21 cellular contexts compared by ENCODE assay signal in the genomic region with DNA sequence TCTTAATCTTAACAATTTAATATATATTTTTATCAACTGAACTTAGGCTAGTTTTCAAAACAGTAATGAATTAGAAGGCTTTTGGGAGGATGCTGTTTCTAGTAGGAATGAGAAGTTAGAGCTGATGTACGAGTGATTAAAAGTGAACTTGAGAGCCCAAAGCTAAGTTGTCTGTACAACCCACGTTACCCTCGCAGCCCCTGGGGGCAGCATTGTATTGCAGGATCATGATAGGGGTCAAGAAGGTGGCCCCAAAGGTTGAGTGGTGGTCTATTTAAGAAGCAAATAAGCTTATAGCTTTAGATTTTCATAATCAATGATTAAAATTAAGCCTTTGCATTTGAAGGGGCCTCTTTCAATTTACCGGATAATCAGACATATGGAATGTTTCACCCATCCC.
"Had no signal": no experiment of that assay in that cellular context is flagged by ENCODE, and none has a peak within 500 bp of the region (broad histone marks: within the 10 kb centered on the region; RNA-seq: fewer than 3 reads in every experiment).

No MANE protein-coding gene starts in this region.

- H3K4me1 ChIP-seq: esophagus squamous epithelium, gastrocnemius medialis, prostate gland, upper lobe of right lung had no signal

- H3K4me3 Mint-ChIP-seq: activated B cell treated with CpG ODN at 0.5 μM for 24 hours; activated naive CD8-positive, alpha-beta T cell treated with anti-CD3 and anti-CD28 coated beads for 36 hours; activated T-cell treated with anti-CD3 and anti-CD28 coated beads, Interleukin-2, amount 50 U/mL, for 4 hours; natural killer cell had no signal

- H3K4me1 Mint-ChIP-seq: activated B cell treated with CpG ODN at 0.5 μM for 24 hours had no signal

- H3K9me3 ChIP-seq: prostate gland had no signal

- ATAC-seq: activated T-cell treated with anti-CD3 and anti-CD28 coated beads, Interleukin-2, amount 50 U/mL, for 4 hours; gastrocnemius medialis; natural killer cell; upper lobe of right lung had no signal

- H3K27ac ChIP-seq: coronary artery, esophagus squamous epithelium, gastrocnemius medialis, prostate gland, upper lobe of right lung had no signal

- H3K4me3 ChIP-seq: coronary artery, esophagus squamous epithelium, gastrocnemius medialis, prostate gland, upper lobe of right lung had no signal

- H3K36me3 ChIP-seq: esophagus squamous epithelium, gastrocnemius medialis, prostate gland, upper lobe of right lung had no signal

- DNase-seq: activated B cell treated with CpG ODN at 0.5 μM for 24 hours; activated CD4-positive, alpha-beta T cell treated with anti-CD3 and anti-CD28 coated beads for 4 hours; activated CD4-positive, alpha-beta T cell treated with anti-CD3 and anti-CD28 coated beads, Interleukin-2, amount 50 U/mL, for 48 hours; activated CD8-positive, alpha-beta memory T cell treated with anti-CD3 and anti-CD28 coated beads, Interleukin-2, amount 50 U/mL, for 48 hours; activated naive CD4-positive, alpha-beta T cell treated with Interleukin-2 at 50 U/mL for 16 hours; activated naive CD8-positive, alpha-beta T cell treated with anti-CD3 and anti-CD28 coated beads for 36 hours; activated T-cell treated with anti-CD3 and anti-CD28 coated beads, Interleukin-2, amount 50 U/mL, for 4 hours; esophagus squamous epithelium; gastrocnemius medialis; hippocampal formation; midbrain; natural killer cell; stimulated activated CD4-positive, alpha-beta T cell treated with anti-CD3 and anti-CD28 coated beads, Interleukin-4, amount 100 ng/mL, for 24 hours; stimulated activated naive CD4-positive, alpha-beta T cell treated with Interleukin-2 at 50 U/mL for 16 hours; upper lobe of right lung had no signal

- H3K27me3 Mint-ChIP-seq: activated B cell treated with CpG ODN at 0.5 μM for 24 hours had no signal

- FAIRE-seq: bronchial epithelial cell, islet of Langerhans, TTC549 had no signal

- H3K27me3 ChIP-seq: esophagus squamous epithelium, gastrocnemius medialis, upper lobe of right lung had no signal

- H3K27ac Mint-ChIP-seq: activated B cell treated with CpG ODN at 0.5 μM for 24 hours; activated naive CD8-positive, alpha-beta T cell treated with anti-CD3 and anti-CD28 coated beads for 36 hours; activated T-helper 2 cell treated with anti-CD3 and anti-CD28 coated beads, Interferon-gamma antibody, Interleukin-2, Interleukin-4, amounts not matched to agents 10 μg/mL and 5 μg/mL and 100 μg/mL, durations not matched to agents 14 hours and 24 hours and 36 hours; natural killer cell had no signal
